In the genomic region with DNA sequence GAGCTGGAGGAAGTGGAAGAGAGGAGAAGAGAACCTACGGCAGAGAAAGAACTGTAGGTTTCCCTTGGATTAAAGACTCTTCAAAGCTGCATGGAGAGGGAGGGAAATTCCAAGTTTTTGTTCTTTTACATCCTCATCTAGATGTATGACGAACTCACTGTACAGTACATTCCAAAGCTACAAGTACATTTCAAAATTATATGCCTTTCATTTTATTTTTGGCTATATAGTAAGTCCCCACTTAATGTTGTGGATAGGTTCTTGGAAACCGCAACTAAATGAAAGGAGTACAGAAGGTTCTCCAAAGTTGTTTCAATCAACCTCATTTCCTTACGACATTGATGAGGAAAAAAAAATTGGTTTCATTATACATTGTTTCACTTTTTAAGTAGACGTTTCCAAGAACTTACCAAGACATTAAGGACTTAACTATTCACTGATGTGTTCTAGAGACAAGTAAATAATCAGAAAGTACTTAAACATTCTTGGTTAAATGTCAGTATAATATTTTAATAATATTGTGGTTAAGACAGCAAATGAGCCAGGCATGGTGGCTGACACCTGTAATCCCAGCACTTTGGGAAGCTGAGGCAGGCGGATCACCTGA, we compare ENCODE assay signal across 27 cellular contexts. TPM values are rescaled to one million over a fixed set of nuclear protein-coding genes. Genes with fewer than 3 reads are reported as not detected.
DNase-seq lines count a peak whose midpoint lies in the region; ATAC-seq and TF ChIP-seq lines count a peak whose summit lies in the region.
"Had no signal": no experiment of that assay in that cellular context is flagged by ENCODE, and none has a peak within 500 bp of the region (broad histone marks: within the 10 kb centered on the region; RNA-seq: fewer than 3 reads in every experiment).

No MANE protein-coding gene starts in this region.

- H3K36me3 ChIP-seq in GM23248 (ENCODE audit: low read depth) (no peaks in the 10 kb centered on the region), RWPE2 (ENCODE audit: low read depth) (no peaks in the 10 kb centered on the region), endocrine pancreas (ENCODE audit: control insufficient read depth, insufficient read depth, low read length) (no peaks in the 10 kb centered on the region), lung (ENCODE audit: control insufficient read depth in 2 of 2, insufficient read depth in 2 of 2, low read length in 2 of 2) (no peaks in the 10 kb centered on the region)
- H3K36me3 ChIP-seq: ascending aorta, heart right ventricle, SJSA1, uterus had no signal

- H3K27ac ChIP-seq in GM23248 (0 out of 2 replicates have a peak overlapping the region, but pooled peaks have one; percentile 10), RWPE2 (ENCODE audit: poor library complexity, severe bottlenecking) (no peak overlapping the region), lung (ENCODE audit: low read depth in 1 of 2, low read length in 1 of 2) (no peak overlapping the region)
- H3K27ac ChIP-seq: ascending aorta, KMS-11, SJSA1, uterus had no signal

- H3K4me2 ChIP-seq in GM23248 (ENCODE audit: unreplicated experiment) = peak overlapping the region; percentile 46
- H3K4me2 ChIP-seq: KMS-11 had no signal

- TF ChIP-seq CTCF in RWPE2 (IDR thresholded peaks at IDR 0.05; ENCODE audit: poor library complexity, severe bottlenecking) = no peak
- no peak for TF ChIP-seq CTCF in lung (IDR thresholded peaks at IDR 0.05; ENCODE audit: control extremely low read depth, extremely low read depth)

- H3K4me1 ChIP-seq in GM23248 (ENCODE audit: insufficient read depth) (no peaks in the 10 kb centered on the region), RWPE2 (ENCODE audit: insufficient read depth, poor library complexity, severe bottlenecking) (no peaks in the 10 kb centered on the region), endocrine pancreas (ENCODE audit: control insufficient read depth, insufficient read depth, low read length) (peaks cover 26% of the 10 kb centered on the region), lung (ENCODE audit: control insufficient read depth in 2 of 2, insufficient read depth in 2 of 2, low read length in 2 of 2) (peaks cover 5 to 8% of the 10 kb centered on the region in 2 donors)
- H3K4me1 ChIP-seq: uterus had no signal

- no peaks in the 10 kb centered on the region for H3K9me3 ChIP-seq in GM23248 (ENCODE audit: low read depth)
- no peaks in the 10 kb centered on the region for H3K9me3 ChIP-seq in RWPE2 (ENCODE audit: severe bottlenecking)
- H3K9me3 ChIP-seq in endocrine pancreas (ENCODE audit: control insufficient read depth, low read length) = no peaks in the 10 kb centered on the region
- H3K9me3 ChIP-seq in lung (ENCODE audit: control insufficient read depth in 2 of 2, insufficient read depth in 1 of 2, low read length in 1 of 2) = no peaks in the 10 kb centered on the region
- H3K9me3 ChIP-seq: ascending aorta, heart right ventricle, SJSA1, uterus had no signal

- 44 to 46% methylated on average over 6 of the region's 6 CpGs for WGBS in GM23248 (ENCODE audit: low coverage in 1 of 2, low lambda C conversion rate in 2 of 2, missing lambda C conversion rate in 2 of 2), 2 experiments
- WGBS in lung, 2 donors = 52 to 68% methylated on average over 6 of the region's 6 CpGs

- H3K27me3 ChIP-seq in GM23248 (replicated peaks; ENCODE audit: insufficient read depth) = no peaks in the 10 kb centered on the region
- no peaks in the 10 kb centered on the region for H3K27me3 ChIP-seq in RWPE2 (ENCODE audit: insufficient read depth, poor library complexity, severe bottlenecking)
- no peaks in the 10 kb centered on the region for H3K27me3 ChIP-seq in endocrine pancreas (ENCODE audit: control insufficient read depth, insufficient read depth, low read length)
- H3K27me3 ChIP-seq in lung (ENCODE audit: control insufficient read depth, insufficient read depth) = no peaks in the 10 kb centered on the region
- H3K27me3 ChIP-seq: ascending aorta, dorsolateral prefrontal cortex, heart right ventricle, SJSA1, uterus had no signal

- peaks cover 100% of the 10 kb centered on the region for H3K79me2 ChIP-seq in GM23248 (ENCODE audit: insufficient read depth)

- no peaks in the 10 kb centered on the region for H3K9me2 ChIP-seq in GM23248 (ENCODE audit: insufficient read depth)

- peak overlapping the region; percentile 31 for H3K4me3 ChIP-seq in GM23248
- H3K4me3 ChIP-seq in RWPE2 (ENCODE audit: severe bottlenecking) = no peak overlapping the region
- H3K4me3 ChIP-seq in endocrine pancreas (ENCODE audit: control insufficient read depth, insufficient read depth, low read length) = peak overlapping the region; percentile 76
- H3K4me3 ChIP-seq in lung = no peak overlapping the region
- H3K4me3 ChIP-seq: ascending aorta, dorsolateral prefrontal cortex, SJSA1, uterus had no signal

- H3F3A ChIP-seq in GM23248 (ENCODE audit: insufficient read depth) = no peaks in the 10 kb centered on the region

- in situ Hi-C loops in GM23248 (cut with MboI) = no loop called here

- no peaks in the 10 kb centered on the region; the same call in 1 of the 2 replicates for H4K20me1 ChIP-seq in GM23248 (ENCODE audit: insufficient read depth)

- peak overlapping the region; percentile 32; the same call in 1 of the 2 replicates for H3K9ac ChIP-seq in GM23248
- H3K9ac ChIP-seq in endocrine pancreas (ENCODE audit: control insufficient read depth, insufficient read depth, low read length) = no peak overlapping the region
- H3K9ac ChIP-seq: KMS-11 had no signal

- peak; percentile 41; the same call in 2 of the 3 replicates for ATAC-seq in RWPE2 (ENCODE audit: low read depth)
- peak; percentile 55 for ATAC-seq in lung (ENCODE audit: insufficient read depth, low FRiP score)
- no peak for ATAC-seq in HG03354 (IDR thresholded peaks at IDR 0.05; ENCODE audit: poor library complexity, severe bottlenecking, unreplicated experiment)
- no peak for ATAC-seq in HG02678 (IDR thresholded peaks at IDR 0.05; ENCODE audit: unreplicated experiment)
- no peak for ATAC-seq in HG02798 (IDR thresholded peaks at IDR 0.05; ENCODE audit: poor library complexity, unreplicated experiment)
- ATAC-seq: T-cell had no signal

- peak; percentile 26 for DNase-seq in GM23248
- no peak for DNase-seq in RWPE2 (ENCODE audit: low spot score)
- no peak for DNase-seq in lung (ENCODE audit: low spot score)
- no peak for DNase-seq in NCI-H2081 (lab: John Stamatoyannopoulos, UW)
- DNase-seq: activated CD4-positive, alpha-beta T cell treated with anti-CD3 and anti-CD28 coated beads, Interleukin-2, amount 50 U/mL, for 48 hours; activated CD8-positive, alpha-beta memory T cell treated with anti-CD3 and anti-CD28 coated beads, Interleukin-2, amount 50 U/mL, for 4 hours; C1 segment of cervical spinal cord; COR-L47; DMS53; dorsolateral prefrontal cortex; GF-D8; heart right ventricle; kidney glomerular epithelial cell; mesendoderm; NCI-H1694 treated with DMSO at 0.1 percent for 48 hours; NCI-H2171 treated with DMSO at 0.1 percent for 48 hours; NCI-H526; stimulated activated naive CD4-positive, alpha-beta T cell; T-cell; uterus had no signal

- H2AFZ ChIP-seq in GM23248 = no peak overlapping the region

RNA-seq across cellular contexts. Expression of gene JMJD1C, which starts 16.1 kb away (rescaled TPM):
- 74.3 and 76.5 TPM in 2 replicates for total RNA-seq in GM23248 (2014; rRNA removed; shearing (Covaris generic))
- polyA plus RNA-seq in GM23248 (2016; fragmentation: Nextera tagmentation; extraction: Ambion mirVana) (30.3 and 34.6 TPM in 2 replicates), lung (10 to 100 TPM; 30.5 to 68.3 TPM)
- 100 to 1,000 TPM in 1 of 2 donors, 10 to 100 TPM in 1; 74.0 to 233 TPM for total RNA-seq in lung

RNA-seq across cellular contexts. Expression of gene REEP3, which starts 39.3 kb away (rescaled TPM):
- total RNA-seq in GM23248 (2014; rRNA removed; shearing (Covaris generic)) = 72.1 and 76.6 TPM in 2 replicates
- 66.1 and 69.9 TPM in 2 replicates for polyA plus RNA-seq in GM23248 (2016; fragmentation: Nextera tagmentation; extraction: Ambion mirVana)
- total RNA-seq in lung = 10 to 100 TPM; 34.7 to 45.9 TPM
- polyA plus RNA-seq in lung = 10 to 100 TPM; 11.5 to 14.2 TPM

Comparison
In these comparisons a context has a peak if more than half of its experiments do, and no peak if none do; other contexts are left out.
1. H3K4me3 ChIP-seq: peak in GM23248 (single experiment) and endocrine pancreas (single experiment); none in RWPE2 (single experiment) and lung (single experiment).
2. ATAC-seq: peak in RWPE2 (single experiment) and lung (single experiment); none in HG03354 (single experiment), HG02678 (single experiment) and HG02798 (single experiment).